Comparison of ENCODE assay signal across 1 cellular context in the genomic region with DNA sequence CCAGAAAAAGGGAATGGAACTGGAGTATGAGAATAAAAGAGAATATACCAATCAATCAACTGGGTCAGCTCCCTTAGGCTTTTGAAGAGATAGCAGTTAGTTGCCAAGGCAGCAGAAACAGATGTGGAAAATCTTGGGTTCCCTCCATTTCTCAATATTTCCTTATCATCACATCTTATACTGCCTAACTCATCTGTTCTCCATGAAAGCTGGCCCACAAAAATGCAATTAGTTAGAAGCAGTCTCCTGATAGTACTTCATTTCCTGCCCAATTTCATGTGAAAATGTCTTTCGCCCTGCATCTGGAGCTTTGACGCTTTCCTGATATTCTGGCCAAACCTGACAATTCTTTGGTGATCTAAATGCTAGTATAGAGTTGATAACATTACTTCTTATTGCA.
A peak's percentile ranks its signal among the peaks of the same experiment; 100 is the strongest.
TF ChIP-seq lines count a peak whose summit lies in the region.

No MANE protein-coding gene starts in this region.

TF ChIP-seq in SK-N-SH, 30 proteins besides CTCF, POLR2A, EP300 and RAD21 (continued from another document):
- TF ChIP-seq TCF12 (IDR thresholded peaks at IDR 0.05) (peak; percentile 70), ELF1 (IDR thresholded peaks at IDR 0.05) (no peak), SIN3A (IDR thresholded peaks at IDR 0.05; ENCODE audit: borderline replicate concordance, low read depth, low read length) (no peak), RXRA (IDR thresholded peaks at IDR 0.05; ENCODE audit: borderline replicate concordance, low read depth) (no peak), MEF2A (IDR thresholded peaks at IDR 0.05; ENCODE audit: borderline replicate concordance, low read depth) (no peak), MXI1 (IDR thresholded peaks at IDR 0.05; ENCODE audit: low read depth, low read length) (no peak; the same call in 1 of the 2 replicates), EZH2phosphoT487 (IDR thresholded peaks at IDR 0.05; ENCODE audit: borderline replicate concordance, low read depth) (no peak), FOXJ3 (CRISPR knock-in tag; IDR thresholded peaks at IDR 0.05) (peak; percentile 72), JUND (IDR thresholded peaks at IDR 0.05) (no peak), FOXM1 (IDR thresholded peaks at IDR 0.05; ENCODE audit: low read depth) (no peak), YY1 (IDR thresholded peaks at IDR 0.05; ENCODE audit: low read depth) (no peak), FOSL2 (IDR thresholded peaks at IDR 0.05; ENCODE audit: borderline replicate concordance, low read depth) (no peak), SMC3 (IDR thresholded peaks at IDR 0.05; ENCODE audit: low read depth, low read length) (no peak), NRF1 (IDR thresholded peaks at IDR 0.05; ENCODE audit: low read depth, low read length) (no peak), NFIC (IDR thresholded peaks at IDR 0.05; ENCODE audit: borderline replicate concordance) (no peak), RFX5 (IDR thresholded peaks at IDR 0.05; ENCODE audit: low read length) (no peak), TEAD4 (IDR thresholded peaks at IDR 0.05; ENCODE audit: borderline replicate concordance, insufficient read depth) (no peak)
- TF ChIP-seq, protein P1, sequence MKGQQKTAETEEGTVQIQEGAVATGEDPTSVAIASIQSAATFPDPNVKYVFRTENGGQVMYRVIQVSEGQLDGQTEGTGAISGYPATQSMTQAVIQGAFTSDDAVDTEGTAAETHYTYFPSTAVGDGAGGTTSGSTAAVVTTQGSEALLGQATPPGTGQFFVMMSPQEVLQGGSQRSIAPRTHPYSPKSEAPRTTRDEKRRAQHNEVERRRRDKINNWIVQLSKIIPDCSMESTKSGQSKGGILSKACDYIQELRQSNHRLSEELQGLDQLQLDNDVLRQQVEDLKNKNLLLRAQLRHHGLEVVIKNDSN (IDR thresholded peaks at IDR 0.05; ENCODE audit: borderline replicate concordance, low read depth): no peak
- TF ChIP-seq, protein P2, sequence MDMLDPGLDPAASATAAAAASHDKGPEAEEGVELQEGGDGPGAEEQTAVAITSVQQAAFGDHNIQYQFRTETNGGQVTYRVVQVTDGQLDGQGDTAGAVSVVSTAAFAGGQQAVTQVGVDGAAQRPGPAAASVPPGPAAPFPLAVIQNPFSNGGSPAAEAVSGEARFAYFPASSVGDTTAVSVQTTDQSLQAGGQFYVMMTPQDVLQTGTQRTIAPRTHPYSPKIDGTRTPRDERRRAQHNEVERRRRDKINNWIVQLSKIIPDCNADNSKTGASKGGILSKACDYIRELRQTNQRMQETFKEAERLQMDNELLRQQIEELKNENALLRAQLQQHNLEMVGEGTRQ (IDR thresholded peaks at IDR 0.05; ENCODE audit: borderline replicate concordance, low read depth, low read length): no peak
- TF ChIP-seq, protein P3, sequence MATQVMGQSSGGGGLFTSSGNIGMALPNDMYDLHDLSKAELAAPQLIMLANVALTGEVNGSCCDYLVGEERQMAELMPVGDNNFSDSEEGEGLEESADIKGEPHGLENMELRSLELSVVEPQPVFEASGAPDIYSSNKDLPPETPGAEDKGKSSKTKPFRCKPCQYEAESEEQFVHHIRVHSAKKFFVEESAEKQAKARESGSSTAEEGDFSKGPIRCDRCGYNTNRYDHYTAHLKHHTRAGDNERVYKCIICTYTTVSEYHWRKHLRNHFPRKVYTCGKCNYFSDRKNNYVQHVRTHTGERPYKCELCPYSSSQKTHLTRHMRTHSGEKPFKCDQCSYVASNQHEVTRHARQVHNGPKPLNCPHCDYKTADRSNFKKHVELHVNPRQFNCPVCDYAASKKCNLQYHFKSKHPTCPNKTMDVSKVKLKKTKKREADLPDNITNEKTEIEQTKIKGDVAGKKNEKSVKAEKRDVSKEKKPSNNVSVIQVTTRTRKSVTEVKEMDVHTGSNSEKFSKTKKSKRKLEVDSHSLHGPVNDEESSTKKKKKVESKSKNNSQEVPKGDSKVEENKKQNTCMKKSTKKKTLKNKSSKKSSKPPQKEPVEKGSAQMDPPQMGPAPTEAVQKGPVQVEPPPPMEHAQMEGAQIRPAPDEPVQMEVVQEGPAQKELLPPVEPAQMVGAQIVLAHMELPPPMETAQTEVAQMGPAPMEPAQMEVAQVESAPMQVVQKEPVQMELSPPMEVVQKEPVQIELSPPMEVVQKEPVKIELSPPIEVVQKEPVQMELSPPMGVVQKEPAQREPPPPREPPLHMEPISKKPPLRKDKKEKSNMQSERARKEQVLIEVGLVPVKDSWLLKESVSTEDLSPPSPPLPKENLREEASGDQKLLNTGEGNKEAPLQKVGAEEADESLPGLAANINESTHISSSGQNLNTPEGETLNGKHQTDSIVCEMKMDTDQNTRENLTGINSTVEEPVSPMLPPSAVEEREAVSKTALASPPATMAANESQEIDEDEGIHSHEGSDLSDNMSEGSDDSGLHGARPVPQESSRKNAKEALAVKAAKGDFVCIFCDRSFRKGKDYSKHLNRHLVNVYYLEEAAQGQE (IDR thresholded peaks at IDR 0.05; ENCODE audit: low read depth, low read length): no peak
- TF ChIP-seq, protein P4, sequence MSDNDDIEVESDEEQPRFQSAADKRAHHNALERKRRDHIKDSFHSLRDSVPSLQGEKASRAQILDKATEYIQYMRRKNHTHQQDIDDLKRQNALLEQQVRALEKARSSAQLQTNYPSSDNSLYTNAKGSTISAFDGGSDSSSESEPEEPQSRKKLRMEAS (IDR thresholded peaks at IDR 0.05; ENCODE audit: low read depth): no peak
